ENCODE assay signal across 13 cellular contexts in the genomic region with DNA sequence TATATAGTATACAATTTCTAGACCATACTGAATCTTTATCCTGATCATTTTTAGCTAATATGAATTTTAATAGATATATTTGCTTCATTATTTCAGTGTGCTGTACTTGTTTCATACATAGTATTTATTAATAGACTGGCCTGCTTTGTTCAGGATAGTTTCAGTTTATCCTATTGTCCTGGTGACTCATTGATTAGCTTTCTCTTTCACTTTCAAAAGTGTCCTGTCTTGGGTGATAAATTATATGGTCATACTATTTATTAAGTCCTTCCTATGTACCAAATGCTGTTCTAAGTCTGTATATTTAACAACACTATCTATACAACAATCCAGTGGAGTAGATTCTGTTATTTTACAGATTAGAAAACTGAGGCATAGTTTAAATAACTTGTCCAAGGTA.
DNase-seq lines count a peak whose midpoint lies in the region; ATAC-seq and TF ChIP-seq lines count a peak whose summit lies in the region.
"Had no signal": no experiment of that assay in that cellular context is flagged by ENCODE, and none has a peak within 500 bp of the region (broad histone marks: within the 10 kb centered on the region; RNA-seq: fewer than 3 reads in every experiment).

No MANE protein-coding gene starts in this region.

- TF ChIP-seq POLR2A in gastroesophageal sphincter (IDR thresholded peaks at IDR 0.05), result no peak
- no peak for TF ChIP-seq POLR2A in sigmoid colon (IDR thresholded peaks at IDR 0.05)

- ATAC-seq in GM21825 (IDR thresholded peaks at IDR 0.05; ENCODE audit: unreplicated experiment) (peak; percentile 63), RWPE2 (ENCODE audit: low read depth) (peak; percentile 67; the same call in 2 of the 3 replicates), HG02840 (IDR thresholded peaks at IDR 0.05; ENCODE audit: low FRiP score, unreplicated experiment) (no peak), gastroesophageal sphincter (no peak)
- ATAC-seq: stimulated activated naive B cell treated with anti-CD40 and anti-IgM and Interleukin-4, amounts not matched to agents 10 μg/mL and 1 μg/mL and 100 μg/mL, for 72 hours had no signal

- no peaks in the 10 kb centered on the region for H3K27me3 ChIP-seq in RWPE2 (ENCODE audit: insufficient read depth, poor library complexity, severe bottlenecking)
- H3K27me3 ChIP-seq in gastroesophageal sphincter, result no peaks in the 10 kb centered on the region
- H3K27me3 ChIP-seq in sigmoid colon, result no peaks in the 10 kb centered on the region

- TF ChIP-seq CTCF in RWPE2 (IDR thresholded peaks at IDR 0.05; ENCODE audit: poor library complexity, severe bottlenecking) (no peak), fibroblast of villous mesenchyme (IDR thresholded peaks at IDR 0.05; ENCODE audit: insufficient read depth, low read depth, low read length) (no peak), gastroesophageal sphincter (IDR thresholded peaks at IDR 0.05) (no peak), sigmoid colon (IDR thresholded peaks at IDR 0.05) (no peak)

- TF ChIP-seq EP300 in gastroesophageal sphincter (IDR thresholded peaks at IDR 0.05) (no peak), sigmoid colon (IDR thresholded peaks at IDR 0.05) (no peak)

- H3K4me3 ChIP-seq in RWPE2 (ENCODE audit: severe bottlenecking), result no peak overlapping the region
- no peak overlapping the region for H3K4me3 ChIP-seq in fibroblast of villous mesenchyme (ENCODE audit: low read depth, low read length)
- H3K4me3 ChIP-seq in gastroesophageal sphincter, result no peak overlapping the region
- H3K4me3 ChIP-seq in sigmoid colon, result no peak overlapping the region
- H3K4me3 ChIP-seq: prostate gland had no signal

- H3K36me3 ChIP-seq in RWPE2 (ENCODE audit: low read depth), result no peaks in the 10 kb centered on the region
- H3K36me3 ChIP-seq in gastroesophageal sphincter, result no peaks in the 10 kb centered on the region
- no peaks in the 10 kb centered on the region for H3K36me3 ChIP-seq in sigmoid colon
- H3K36me3 ChIP-seq: prostate gland had no signal

- DNase-seq in A172 (ENCODE audit: low spot score) (peak; percentile 34), RWPE2 (ENCODE audit: low spot score) (no peak), fibroblast of villous mesenchyme (ENCODE audit: low read depth) (peak; percentile 60), NCI-H1092 (lab: John Stamatoyannopoulos, UW) (no peak), sigmoid colon (no peak)
- DNase-seq: H9; NCI-H82; stimulated activated naive B cell treated with anti-CD40 and anti-IgM and Interleukin-4, amounts not matched to agents 10 μg/mL and 1 μg/mL and 100 μg/mL, for 72 hours had no signal

- H3K27ac ChIP-seq in RWPE2 (ENCODE audit: poor library complexity, severe bottlenecking), result no peak overlapping the region
- H3K27ac ChIP-seq in gastroesophageal sphincter, result no peak overlapping the region
- no peak overlapping the region for H3K27ac ChIP-seq in sigmoid colon
- H3K27ac ChIP-seq: prostate gland, VCaP had no signal

- peaks cover 3% of the 10 kb centered on the region for H3K4me1 ChIP-seq in RWPE2 (ENCODE audit: insufficient read depth, poor library complexity, severe bottlenecking)
- H3K4me1 ChIP-seq in gastroesophageal sphincter, result no peaks in the 10 kb centered on the region
- H3K4me1 ChIP-seq in sigmoid colon, result no peaks in the 10 kb centered on the region
- H3K4me1 ChIP-seq: prostate gland had no signal

- intact Hi-C loops in sigmoid colon (cut with DNase I), result no loop called here

- H3K9me3 ChIP-seq in RWPE2 (ENCODE audit: severe bottlenecking), result no peaks in the 10 kb centered on the region
- H3K9me3 ChIP-seq in gastroesophageal sphincter, result peaks cover 0 to 17% (median 0%) of the 10 kb centered on the region in 3 donors
- H3K9me3 ChIP-seq in sigmoid colon, result peaks cover 0 to 9% (median 6%) of the 10 kb centered on the region in 4 donors
- H3K9me3 ChIP-seq: prostate gland had no signal

Comparison
In these comparisons a context has a peak if more than half of its experiments do, and no peak if none do; other contexts are left out.
1. DNase-seq: peak in A172 (single experiment) and fibroblast of villous mesenchyme (single experiment); none in RWPE2 (single experiment), NCI-H1092 (single experiment) and sigmoid colon (single experiment).
2. ATAC-seq: peak in GM21825 (single experiment) and RWPE2 (single experiment); none in HG02840 (single experiment) and gastroesophageal sphincter (single experiment).